In the genomic region with DNA sequence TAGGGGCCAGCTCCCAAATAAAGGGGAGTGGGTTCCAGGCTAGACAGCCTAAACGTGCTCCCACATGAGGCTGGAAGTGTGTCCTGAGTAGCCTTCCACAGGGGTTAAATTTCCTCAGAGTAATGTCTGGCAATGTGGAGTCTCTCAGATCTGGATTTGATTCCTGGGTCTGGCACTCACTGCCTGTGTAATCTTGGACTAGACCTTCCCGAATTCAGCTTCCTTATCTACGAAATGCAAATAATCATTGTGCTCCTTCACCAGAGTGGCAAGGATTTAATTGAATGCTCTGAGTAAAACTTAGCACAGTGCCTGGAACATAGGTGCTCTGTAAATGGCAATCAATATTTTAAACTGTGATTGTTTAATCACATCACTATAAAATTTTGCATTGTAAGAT, we compare ENCODE assay signal across 21 cellular contexts.
A peak's percentile ranks its signal among the peaks of the same experiment; 100 is the strongest.
DNase-seq lines count a peak whose midpoint lies in the region; ATAC-seq and TF ChIP-seq lines count a peak whose summit lies in the region.
"Had no signal": no experiment of that assay in that cellular context is flagged by ENCODE, and none has a peak within 500 bp of the region (broad histone marks: within the 10 kb centered on the region; RNA-seq: fewer than 3 reads in every experiment).

No MANE protein-coding gene starts in this region.

- no peak overlapping the region for H2BK12ac ChIP-seq in neuronal stem cell (ENCODE audit: low read length)

- peaks cover 30% of the 10 kb centered on the region for H3K4me1 Mint-ChIP-seq in T-helper 17 cell

- H2BK15ac ChIP-seq in neuronal stem cell (ENCODE audit: low read length), result peak overlapping the region; percentile 34

- no peak overlapping the region for H4K91ac ChIP-seq in neuronal stem cell (ENCODE audit: low read depth, low read length, poor library complexity)

- no peak overlapping the region for H4K8ac ChIP-seq in neuronal stem cell (ENCODE audit: low read depth, low read length)

- H3K4me3 ChIP-seq in fibroblast of the aortic adventitia (ENCODE audit: low read depth, low read length) (no peak overlapping the region), neuronal stem cell (ENCODE audit: low read length in 2 of 2) (no peak overlapping the region)

- no peaks in the 10 kb centered on the region for H3K36me3 ChIP-seq in neuronal stem cell (replicated peaks in 1 of 2; ENCODE audit: control insufficient read depth in 2 of 2, insufficient read depth in 2 of 2, low read length in 2 of 2)

- H3K27me3 Mint-ChIP-seq in T-helper 17 cell, result no peaks in the 10 kb centered on the region
- H3K27me3 Mint-ChIP-seq: B cell; CD8-positive, alpha-beta memory T cell had no signal

- peak overlapping the region; percentile 61 for H3K18ac ChIP-seq in neuronal stem cell (ENCODE audit: low read length)

- H3K36me3 Mint-ChIP-seq in T-helper 17 cell (ENCODE audit: low read depth), result no peaks in the 10 kb centered on the region
- H3K36me3 Mint-ChIP-seq: CD14-positive monocyte had no signal

- no peak overlapping the region for H3K27ac ChIP-seq in neuronal stem cell (replicated peaks; ENCODE audit: low read length)

- H2AK5ac ChIP-seq in neuronal stem cell (ENCODE audit: low read depth, low read length), result peak overlapping the region; percentile 91

- no peak overlapping the region for H3K4ac ChIP-seq in neuronal stem cell (ENCODE audit: low read length)

- H2AFZ ChIP-seq in neuronal stem cell (ENCODE audit: low read length), result no peak overlapping the region

- no peak for TF ChIP-seq CTCF in fibroblast of the aortic adventitia (IDR thresholded peaks at IDR 0.05; ENCODE audit: insufficient read depth, low read length)

- H2BK5ac ChIP-seq in neuronal stem cell (ENCODE audit: low read length), result no peak overlapping the region

- no peak overlapping the region for H3K4me2 ChIP-seq in neuronal stem cell (ENCODE audit: insufficient read depth, low read length, poor library complexity, severe bottlenecking)

- DNase-seq in T-helper 17 cell (no peak), fibroblast of the aortic adventitia (ENCODE audit: low read depth) (peak; percentile 54), neuronal stem cell (ENCODE audit: low spot score) (no peak), amniotic stem cell (lab: John Stamatoyannopoulos, UW) (no peak), RPMI8226 (no peak), GM19240 (ENCODE audit: insufficient read length, low spot score) (no peak), COLO829 (ENCODE audit: low spot score) (no peak)
- DNase-seq: Calu3, DMS79 treated with DMSO at 0.1 percent for 48 hours, NCI-H1092, NCI-H1417 treated with DMSO at 0.1 percent for 48 hours, NCI-H1694 treated with DMSO at 0.1 percent for 48 hours, NCI-H2081, NCI-H2227 treated with DMSO at 0.1 percent for 48 hours, NCI-H526 treated with DMSO at 0.1 percent for 48 hours, SHP77 treated with DMSO at 0.1 percent for 48 hours had no signal

- peak overlapping the region; percentile 59 for H3K27ac Mint-ChIP-seq in T-helper 17 cell
- H3K27ac Mint-ChIP-seq: B cell had no signal

- ATAC-seq in T-helper 17 cell, result no peak
- ATAC-seq: HCT116, Panc1 had no signal

- H3K9ac ChIP-seq in neuronal stem cell (ENCODE audit: low read depth, low read length, poor library complexity), result no peak overlapping the region

- no peaks in the 10 kb centered on the region for H3K27me3 ChIP-seq in neuronal stem cell (ENCODE audit: control insufficient read depth in 3 of 3, insufficient read depth in 3 of 3, low read depth in 1 of 3, low read length in 3 of 3)

- WGBS in neuronal stem cell (ENCODE audit: extremely low coverage in 2 of 2, insufficient read length in 2 of 2, insufficient replicate concordance in 1 of 2), 2 donors, result no CpG with 5 or more reads among the region's 3 CpGs

- no peak overlapping the region for H3K14ac ChIP-seq in neuronal stem cell (ENCODE audit: low read length)

- no peak overlapping the region for H2BK120ac ChIP-seq in neuronal stem cell (ENCODE audit: low read depth, low read length)

- H3K9me3 ChIP-seq in T-helper 17 cell (ENCODE audit: control insufficient read depth, low read length, poor library complexity, severe bottlenecking), result no peaks in the 10 kb centered on the region
- H3K9me3 ChIP-seq in neuronal stem cell (replicated peaks in 1 of 2; ENCODE audit: control insufficient read depth in 2 of 2, insufficient read depth in 1 of 2, low read depth in 1 of 2, low read length in 2 of 2), result no peaks in the 10 kb centered on the region

- H3K4me3 Mint-ChIP-seq in T-helper 17 cell, result no peak overlapping the region
- H3K4me3 Mint-ChIP-seq: B cell had no signal

- peaks cover 20 to 22% of the 10 kb centered on the region in 2 donors for H3K4me1 ChIP-seq in neuronal stem cell (ENCODE audit: control insufficient read depth in 2 of 2, insufficient read depth in 1 of 2, low read depth in 1 of 2, low read length in 2 of 2)

- no peak overlapping the region for H3K23ac ChIP-seq in neuronal stem cell (ENCODE audit: low read depth, low read length, poor library complexity)

- no peaks in the 10 kb centered on the region for H3K79me1 ChIP-seq in neuronal stem cell (ENCODE audit: low read depth, low read length)
